In the genomic region with DNA sequence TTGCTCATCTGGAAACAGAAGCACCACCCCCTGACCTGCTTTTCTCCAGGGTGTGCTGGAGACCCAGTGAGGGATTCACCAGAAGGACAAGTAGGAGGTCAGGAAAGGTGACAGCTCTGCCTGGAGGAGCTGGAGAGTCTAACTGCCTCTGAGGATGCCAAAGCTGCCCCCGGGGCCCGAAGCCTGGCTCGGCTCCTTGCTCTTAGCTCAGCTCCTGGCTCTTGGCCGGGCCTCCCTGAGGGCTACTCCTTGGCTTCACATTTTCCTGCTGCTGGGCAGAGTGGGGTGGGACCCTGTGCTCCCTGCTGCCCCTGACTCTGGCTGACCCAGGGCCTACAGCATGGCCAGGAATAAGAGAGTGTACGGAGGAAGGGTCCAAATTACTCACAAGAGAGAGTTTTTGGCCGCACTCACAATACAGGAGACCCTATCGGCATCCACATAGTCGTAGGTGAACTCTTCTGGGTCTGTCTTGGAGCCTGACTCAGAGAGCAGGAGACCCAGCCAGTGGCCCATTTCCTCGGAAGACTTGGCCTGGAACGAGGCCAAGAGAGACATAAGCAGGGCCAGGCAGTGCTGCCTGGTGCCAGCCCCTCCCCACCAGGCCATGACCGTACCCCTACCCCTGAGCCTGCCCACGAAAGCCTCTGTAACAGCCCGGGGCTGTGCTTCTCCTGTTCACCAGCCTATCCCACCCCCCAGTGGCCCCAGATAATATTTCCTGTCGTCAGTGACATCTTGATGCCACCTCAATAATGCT, we compare ENCODE assay signal across 23 cellular contexts.
DNase-seq lines count a peak whose midpoint lies in the region; ATAC-seq, FAIRE-seq and TF ChIP-seq lines count a peak whose summit lies in the region.
"Had no signal": no experiment of that assay in that cellular context is flagged by ENCODE, and none has a peak within 500 bp of the region (broad histone marks: within the 10 kb centered on the region; RNA-seq: fewer than 3 reads in every experiment).

No MANE protein-coding gene starts in this region.

- no peak for ATAC-seq in stimulated activated naive B cell treated with anti-CD40 and anti-IgM and Interleukin-4, amounts not matched to agents 10 μg/mL and 1 μg/mL and 100 μg/mL, for 72 hours (replicated peaks)
- ATAC-seq: activated CD8-positive, alpha-beta memory T cell treated with anti-CD3 and anti-CD28 coated beads, Interleukin-2, amount 10 ng/mL, durations not matched to agents 7 days and 5 days; GM12878 had no signal

- no peaks in the 10 kb centered on the region for H3K9me2 ChIP-seq in Loucy (replicated peaks; ENCODE audit: low read depth, low read length)
- H3K9me2 ChIP-seq: SK-N-SH had no signal

- WGBS in spleen, 5 donors = 67 to 81% (median 74%) methylated on average over 10 to 14 of the region's 14 CpGs

- H4K20me1 ChIP-seq in Loucy (ENCODE audit: insufficient read depth, low read length, poor library complexity, severe bottlenecking) = no peaks in the 10 kb centered on the region

- no peaks in the 10 kb centered on the region for H3K27me3 Mint-ChIP-seq in stimulated activated naive B cell treated with anti-CD40 and anti-IgM and Interleukin-4, amounts not matched to agents 10 μg/mL and 1 μg/mL and 100 μg/mL, for 72 hours
- H3K27me3 Mint-ChIP-seq: activated CD8-positive, alpha-beta memory T cell treated with anti-CD3 and anti-CD28 coated beads, Interleukin-2, amount 10 ng/mL, durations not matched to agents 7 days and 5 days had no signal

- TF ChIP-seq POLR2A in spleen (IDR thresholded peaks at IDR 0.05) = no peak

- H3K36me3 ChIP-seq in Loucy (ENCODE audit: insufficient read depth, low read length) = no peaks in the 10 kb centered on the region
- peaks cover 8 to 10% of the 10 kb centered on the region in 2 donors for H3K36me3 ChIP-seq in kidney (ENCODE audit: control insufficient read depth in 1 of 2, insufficient read depth in 2 of 2, low read length in 2 of 2)
- peaks cover 0 to 66% (median 43%) of the 10 kb centered on the region in 6 donors for H3K36me3 ChIP-seq in spleen

- peaks cover 15 to 21% of the 10 kb centered on the region in 2 donors for H3K36me3 Mint-ChIP-seq in stimulated activated naive B cell treated with anti-CD40 and anti-IgM and Interleukin-4, amounts not matched to agents 10 μg/mL and 1 μg/mL and 100 μg/mL, for 72 hours

- H3K4me1 ChIP-seq in Loucy (ENCODE audit: insufficient read depth, low read length, poor library complexity, severe bottlenecking) = peaks cover 4% of the 10 kb centered on the region
- peaks cover 7% of the 10 kb centered on the region in 2 donors for H3K4me1 ChIP-seq in kidney (ENCODE audit: control insufficient read depth in 1 of 2, insufficient read depth in 1 of 2, low read depth in 1 of 2, low read length in 2 of 2)
- H3K4me1 ChIP-seq in spleen = peaks cover 5 to 41% (median 15%) of the 10 kb centered on the region in 6 donors

- no peaks in the 10 kb centered on the region for H3K27me3 ChIP-seq in Loucy (ENCODE audit: insufficient read depth, low read length, poor library complexity, severe bottlenecking)
- no peaks in the 10 kb centered on the region for H3K27me3 ChIP-seq in spleen (replicated peaks in 1 of 7)

- no peak for FAIRE-seq in kidney (lab: Jason Lieb, UNC)
- FAIRE-seq: GM12878 had no signal

- H3F3A ChIP-seq in Loucy (ENCODE audit: low read depth) = no peaks in the 10 kb centered on the region

- no peak overlapping the region for H3K4me3 ChIP-seq in Loucy (ENCODE audit: low read length, poor library complexity, severe bottlenecking)
- no peak overlapping the region for H3K4me3 ChIP-seq in kidney (ENCODE audit: low read length in 2 of 2)
- no peak overlapping the region for H3K4me3 ChIP-seq in spleen
- H3K4me3 ChIP-seq: GM12878 had no signal

- 0 out of 2 replicates have a peak, but pooled peaks have one; percentile 19 for TF ChIP-seq CTCF in Loucy (conservative IDR thresholded peaks at IDR 0.05; ENCODE audit: low read length)
- TF ChIP-seq CTCF in kidney (IDR thresholded peaks at IDR 0.05; ENCODE audit: borderline replicate concordance, extremely low read depth, insufficient read depth) = no peak
- TF ChIP-seq CTCF in spleen (IDR thresholded peaks at IDR 0.05 in 8 of 11, conservative IDR thresholded peaks at IDR 0.05 in 3 of 11) = no peak

- intact Hi-C loops in kidney (cut with DNase I) (loop anchor here (10.0 kb wide), 1 partner anchor 133 kb away; no protein-coding TSS in a partner anchor), spleen (cut with DNase I; ENCODE audit: low total_unique reads) (loop anchor here (10.0 kb wide), 1 partner anchor 153 kb away; no protein-coding TSS in a partner anchor)

- H3K79me2 ChIP-seq in Loucy (ENCODE audit: insufficient read depth, low read length) = no peaks in the 10 kb centered on the region

- H3K4me3 Mint-ChIP-seq in stimulated activated naive B cell treated with anti-CD40 and anti-IgM and Interleukin-4, amounts not matched to agents 10 μg/mL and 1 μg/mL and 100 μg/mL, for 72 hours = no peak overlapping the region
- H3K4me3 Mint-ChIP-seq: activated CD8-positive, alpha-beta memory T cell treated with anti-CD3 and anti-CD28 coated beads, Interleukin-2, amount 10 ng/mL, durations not matched to agents 7 days and 5 days; endodermal cell had no signal

- DNase-seq in cerebellum (ENCODE audit: low spot score) = peak; percentile 43
- DNase-seq in kidney = peak; percentile 35
- DNase-seq in spleen = peak; percentile 69
- DNase-seq in stimulated activated naive B cell treated with anti-CD40 and anti-IgM and Interleukin-4, amounts not matched to agents 10 μg/mL and 1 μg/mL and 100 μg/mL, for 72 hours = no peak
- no peak for DNase-seq in NCI-H2081 treated with DMSO at 0.1 percent for 48 hours (lab: John Stamatoyannopoulos, UW)
- DNase-seq in activated naive CD4-positive, alpha-beta T cell treated with Interleukin-2 at 50 U/mL for 16 hours = no peak
- DNase-seq: activated CD4-positive, alpha-beta T cell treated with anti-CD3 and anti-CD28 coated beads for 1 hour; activated CD8-positive, alpha-beta memory T cell treated with anti-CD3 and anti-CD28 coated beads, Interleukin-2, amount 10 ng/mL, durations not matched to agents 7 days and 5 days; AML-193; amniotic stem cell; cerebellar nuclear complex; endodermal cell; foreskin fibroblast; GDM1; KBM-7; NCI-H1048; NCI-H2107; NCI-H526 treated with DMSO at 0.1 percent for 48 hours; SK-N-SH; stimulated activated CD4-positive, alpha-beta T cell treated with anti-CD3 and anti-CD28 coated beads, Interleukin-2, amount 100 ng/mL, for 24 hours had no signal

- no peak overlapping the region for H3K27ac ChIP-seq in kidney (ENCODE audit: low read depth in 2 of 2, low read length in 2 of 2)
- H3K27ac ChIP-seq in spleen = peak overlapping the region in 5 of 8 donors; percentile 17 to 83 (median 67)

- peaks cover 8 to 14% of the 10 kb centered on the region in 2 donors for H3K4me1 Mint-ChIP-seq in stimulated activated naive B cell treated with anti-CD40 and anti-IgM and Interleukin-4, amounts not matched to agents 10 μg/mL and 1 μg/mL and 100 μg/mL, for 72 hours

- H2AFZ ChIP-seq in Loucy (ENCODE audit: low read length) = no peak overlapping the region

- H3K9ac ChIP-seq in Loucy (ENCODE audit: low read depth, low read length, poor library complexity, severe bottlenecking) (no peak overlapping the region), kidney (ENCODE audit: low read length in 2 of 2) (no peak overlapping the region)
- H3K9ac ChIP-seq: SK-N-SH had no signal

- H3K9me3 Mint-ChIP-seq in stimulated activated naive B cell treated with anti-CD40 and anti-IgM and Interleukin-4, amounts not matched to agents 10 μg/mL and 1 μg/mL and 100 μg/mL, for 72 hours = peaks cover 2% of the 10 kb centered on the region in 2 donors
- H3K9me3 Mint-ChIP-seq: activated T-helper 2 cell treated with anti-CD3 and anti-CD28 coated beads, Interferon-gamma antibody, Interleukin-2, Interleukin-4, amounts not matched to agents 10 μg/mL and 5 μg/mL and 100 μg/mL, durations not matched to agents 14 hours and 24 hours and 36 hours; endodermal cell had no signal

- H3K27ac Mint-ChIP-seq in stimulated activated naive B cell treated with anti-CD40 and anti-IgM and Interleukin-4, amounts not matched to agents 10 μg/mL and 1 μg/mL and 100 μg/mL, for 72 hours = no peak overlapping the region
- H3K27ac Mint-ChIP-seq: activated CD8-positive, alpha-beta memory T cell treated with anti-CD3 and anti-CD28 coated beads, Interleukin-2, amount 10 ng/mL, durations not matched to agents 7 days and 5 days; activated T-helper 2 cell treated with anti-CD3 and anti-CD28 coated beads, Interferon-gamma antibody, Interleukin-2, Interleukin-4, amounts not matched to agents 10 μg/mL and 5 μg/mL and 100 μg/mL, durations not matched to agents 14 hours and 24 hours and 36 hours; endodermal cell had no signal

- H3K9me3 ChIP-seq in Loucy (ENCODE audit: insufficient read depth, low read depth, low read length) (no peaks in the 10 kb centered on the region), kidney (ENCODE audit: control insufficient read depth in 1 of 2, low read length in 2 of 2) (no peaks in the 10 kb centered on the region), spleen (peaks cover 0 to 6% (median 0%) of the 10 kb centered on the region in 8 donors)
- H3K9me3 ChIP-seq: SK-N-SH had no signal

- H3K4me2 ChIP-seq in Loucy (ENCODE audit: low read depth, low read length, poor library complexity, severe bottlenecking) = no peak overlapping the region
- H3K4me2 ChIP-seq: SK-N-SH had no signal

Comparison
In these comparisons a context has a peak if more than half of its experiments do, and no peak if none do; other contexts are left out.
1. DNase-seq: peak in cerebellum (single experiment), kidney (single experiment) and spleen (single experiment); none in stimulated activated naive B cell treated with anti-CD40 and anti-IgM and Interleukin-4, amounts not matched to agents 10 μg/mL and 1 μg/mL and 100 μg/mL, for 72 hours (single experiment), NCI-H2081 treated with DMSO at 0.1 percent for 48 hours (single experiment) and activated naive CD4-positive, alpha-beta T cell treated with Interleukin-2 at 50 U/mL for 16 hours (single experiment).
2. H3K27ac ChIP-seq: peak in spleen (5 of 8); none in kidney (0 of 2).